In genomic region chrX:107658660-107659059, GRCh38 we compare ENCODE assay signal across 21 cellular contexts. TPM values are rescaled to one million over a fixed set of nuclear protein-coding genes. Genes with fewer than 3 reads are reported as not detected.
DNase-seq lines count a peak whose midpoint lies in the region; ATAC-seq and TF ChIP-seq lines count a peak whose summit lies in the region.
"Had no signal": no experiment of that assay in that cellular context is flagged by ENCODE, and none has a peak within 500 bp of the region (broad histone marks: within the 10 kb centered on the region; RNA-seq: fewer than 3 reads in every experiment).

No MANE protein-coding gene starts in this region.

- intact Hi-C loops in Caco-2 (cut with micrococcal nuclease; ENCODE audit: unreplicated experiment) (loop anchor here (1.0 to 5.0 kb wide), 4 partner anchors 60 to 414 kb away; partner anchors contain the start of gene NCBP2L), esophagus muscularis mucosa (cut with DNase I) (loop anchor here (5.0 kb wide), 1 partner anchor 234 kb away; no protein-coding TSS in a partner anchor)

- TF ChIP-seq POLR2A in esophagus muscularis mucosa (IDR thresholded peaks at IDR 0.05; ENCODE audit: low read depth) = no peak

- TF ChIP-seq CTCF in Caco-2 (IDR thresholded peaks at IDR 0.05; ENCODE audit: insufficient read depth in 1 of 2, low read depth in 1 of 2, low read length in 1 of 2, severe bottlenecking in 1 of 2, unreplicated experiment in 1 of 2) (no peak), WTC11 (IDR thresholded peaks at IDR 0.05) (no peak), esophagus muscularis mucosa (IDR thresholded peaks at IDR 0.05) (no peak)

- no peaks in the 10 kb centered on the region for H3K4me1 Mint-ChIP-seq in Caco-2 (ENCODE audit: low read depth, unreplicated experiment)
- H3K4me1 Mint-ChIP-seq in WTC11 = peaks cover 22% of the 10 kb centered on the region
- H3K4me1 Mint-ChIP-seq in memory B cell = peaks cover 12% of the 10 kb centered on the region
- H3K4me1 Mint-ChIP-seq in activated CD4-positive, alpha-beta memory T cell treated with anti-CD3 and anti-CD28 coated beads, Interleukin-2, amount 10 ng/mL, durations not matched to agents 7 days and 5 days = peaks cover 13% of the 10 kb centered on the region

- H3K36me3 ChIP-seq in Caco-2 (ENCODE audit: control insufficient read depth, insufficient read depth, low read length) (no peaks in the 10 kb centered on the region), esophagus muscularis mucosa (peaks cover 0 to 2% (median 0%) of the 10 kb centered on the region in 4 donors)
- H3K36me3 ChIP-seq: BE2C; BLaER1 treated with 17β-estradiol and CSF1 and Interleukin-3, amounts not matched to agents 10 nM and 100 nM; HAP-1 had no signal

- 79% methylated on average over 5 of the region's 5 CpGs for WGBS in esophagus muscularis mucosa

- H3K27ac ChIP-seq in esophagus muscularis mucosa (replicated peaks in 1 of 4) = no peak overlapping the region
- H3K27ac ChIP-seq: A549; BLaER1 treated with 17β-estradiol and CSF1 and Interleukin-3, amounts not matched to agents 10 nM and 100 nM had no signal

- CTCF ChIA-PET in Caco-2 (lab: Charles Lee) (interaction anchor here (2.1 to 2.6 kb wide), 3 partner anchors 117 to 119 kb away, joined by 9 to 11 read pairs (median 11); partner anchors contain the start of genes NCBP2L and TSC22D3), WTC11 (lab: Charles Lee) (interaction anchor here (1.7 to 6.8 kb wide), 4 partner anchors 58 to 117 kb away, joined by 7 to 108 read pairs (median 12); partner anchors contain the start of genes NCBP2L and TSC22D3)
- CTCF ChIA-PET in activated CD4-positive, alpha-beta memory T cell treated with anti-CD3 and anti-CD28 coated beads, Interleukin-2, amount 10 ng/mL, durations not matched to agents 7 days and 5 days (lab: Charles Lee) = interaction anchor here (0.5 to 9.5 kb wide), 6 partner anchors 30 to 342 kb away, joined by 3 to 134 read pairs (median 6); partner anchors contain the start of genes NCBP2L, PRPS1 and TSC22D3

- POLR2A ChIA-PET in Caco-2 (lab: Charles Lee) (no interaction called here), WTC11 (lab: Charles Lee) (no interaction called here)
- POLR2A ChIA-PET in activated CD4-positive, alpha-beta memory T cell treated with anti-CD3 and anti-CD28 coated beads, Interleukin-2, amount 10 ng/mL, durations not matched to agents 7 days and 5 days (lab: Charles Lee) = interaction anchor here (1.3 to 2.6 kb wide), 2 partner anchors 30 to 58 kb away, joined by 4 to 14 read pairs; partner anchors contain the start of gene PRPS1

- H3K4me1 ChIP-seq in Caco-2 (no peaks in the 10 kb centered on the region), esophagus muscularis mucosa (peaks cover 0 to 27% (median 16%) of the 10 kb centered on the region in 4 donors)

- H3K36me3 Mint-ChIP-seq in Caco-2 (ENCODE audit: insufficient read depth, unreplicated experiment) (no peaks in the 10 kb centered on the region), WTC11 (no peaks in the 10 kb centered on the region), memory B cell (peaks cover 3% of the 10 kb centered on the region)
- H3K36me3 Mint-ChIP-seq in activated CD4-positive, alpha-beta memory T cell treated with anti-CD3 and anti-CD28 coated beads, Interleukin-2, amount 10 ng/mL, durations not matched to agents 7 days and 5 days (ENCODE audit: low read depth) = no peaks in the 10 kb centered on the region
- H3K36me3 Mint-ChIP-seq: CD14-positive monocyte; CD8-positive, alpha-beta memory T cell had no signal

- H3K4me3 Mint-ChIP-seq in Caco-2 (ENCODE audit: unreplicated experiment) (no peak overlapping the region), WTC11 (no peak overlapping the region), memory B cell (no peak overlapping the region)
- H3K4me3 Mint-ChIP-seq in activated CD4-positive, alpha-beta memory T cell treated with anti-CD3 and anti-CD28 coated beads, Interleukin-2, amount 10 ng/mL, durations not matched to agents 7 days and 5 days = no peak overlapping the region
- H3K4me3 Mint-ChIP-seq: CD14-positive monocyte; CD4-positive, alpha-beta T cell; CD8-positive, alpha-beta memory T cell had no signal

- no peaks in the 10 kb centered on the region for H3K9me3 Mint-ChIP-seq in Caco-2 (ENCODE audit: unreplicated experiment)
- H3K9me3 Mint-ChIP-seq in WTC11 = no peaks in the 10 kb centered on the region
- H3K9me3 Mint-ChIP-seq in memory B cell = no peaks in the 10 kb centered on the region
- H3K9me3 Mint-ChIP-seq in activated CD4-positive, alpha-beta memory T cell treated with anti-CD3 and anti-CD28 coated beads, Interleukin-2, amount 10 ng/mL, durations not matched to agents 7 days and 5 days = no peaks in the 10 kb centered on the region
- H3K9me3 Mint-ChIP-seq: CD4-positive, alpha-beta T cell; CD8-positive, alpha-beta memory T cell had no signal

- no peak for DNase-seq in Caco-2
- no peak for DNase-seq in WTC11 (ENCODE audit: low spot score)
- DNase-seq in memory B cell (ENCODE audit: low spot score in 2 of 2) = no peak
- DNase-seq in esophagus muscularis mucosa (ENCODE audit: extremely low spot score) = no peak
- DNase-seq in activated CD4-positive, alpha-beta memory T cell treated with anti-CD3 and anti-CD28 coated beads, Interleukin-2, amount 10 ng/mL, durations not matched to agents 7 days and 5 days = no peak
- DNase-seq: 8988T; ACHN; AML-193; BE2C; Calu3; CD4-positive, alpha-beta T cell; CD8-positive, alpha-beta memory T cell; DMS53; DMS79 treated with DMSO at 0.1 percent for 48 hours; GF-D8; GOT3 had no signal

- H3K4me3 ChIP-seq in Caco-2 (ENCODE audit: low read depth, low read length) (no peak overlapping the region), esophagus muscularis mucosa (no peak overlapping the region)
- H3K4me3 ChIP-seq: A549; BLaER1 treated with 17β-estradiol and CSF1 and Interleukin-3, amounts not matched to agents 10 nM and 100 nM; HAP-1 had no signal

- H3K27ac Mint-ChIP-seq in Caco-2 (ENCODE audit: unreplicated experiment) = peak overlapping the region; percentile 15
- no peak overlapping the region for H3K27ac Mint-ChIP-seq in WTC11
- peak overlapping the region; percentile 73 for H3K27ac Mint-ChIP-seq in memory B cell
- no peak overlapping the region for H3K27ac Mint-ChIP-seq in activated CD4-positive, alpha-beta memory T cell treated with anti-CD3 and anti-CD28 coated beads, Interleukin-2, amount 10 ng/mL, durations not matched to agents 7 days and 5 days
- H3K27ac Mint-ChIP-seq: CD4-positive, alpha-beta T cell had no signal

- TF ChIP-seq EP300 in esophagus muscularis mucosa (IDR thresholded peaks at IDR 0.05) = no peak

- no TSS peak for BruUV-seq in Caco-2 (replicated peaks; lab: Mats Ljungman, UMichigan)

- H3K9me3 ChIP-seq in Caco-2 (no peaks in the 10 kb centered on the region), esophagus muscularis mucosa (no peaks in the 10 kb centered on the region)
- H3K9me3 ChIP-seq: A549; BE2C; BLaER1 treated with 17β-estradiol and CSF1 and Interleukin-3, amounts not matched to agents 10 nM and 100 nM; HAP-1 had no signal

- ATAC-seq in WTC11 (no peak), memory B cell (ENCODE audit: low read depth) (no peak), GM18517 (IDR thresholded peaks at IDR 0.05; ENCODE audit: unreplicated experiment) (no peak)

- H3K27me3 Mint-ChIP-seq in Caco-2 (ENCODE audit: insufficient read depth, unreplicated experiment) = no peaks in the 10 kb centered on the region
- H3K27me3 Mint-ChIP-seq in WTC11 (ENCODE audit: low read depth) = no peaks in the 10 kb centered on the region
- no peaks in the 10 kb centered on the region for H3K27me3 Mint-ChIP-seq in memory B cell
- no peaks in the 10 kb centered on the region for H3K27me3 Mint-ChIP-seq in activated CD4-positive, alpha-beta memory T cell treated with anti-CD3 and anti-CD28 coated beads, Interleukin-2, amount 10 ng/mL, durations not matched to agents 7 days and 5 days
- H3K27me3 Mint-ChIP-seq: CD4-positive, alpha-beta T cell had no signal

- H3K27me3 ChIP-seq in Caco-2 (replicated peaks; ENCODE audit: control insufficient read depth, insufficient read depth, low read length) (no peaks in the 10 kb centered on the region), esophagus muscularis mucosa (no peaks in the 10 kb centered on the region)
- H3K27me3 ChIP-seq: BE2C had no signal

TF ChIP-seq in WTC11, 78 proteins besides CTCF, POLR2A, EP300 and RAD21:
- TF ChIP-seq E2F4 (CRISPR knock-in tag; IDR thresholded peaks at IDR 0.05; ENCODE audit: borderline replicate concordance, low read depth) (no peak), ZNF512 (CRISPR knock-in tag; IDR thresholded peaks at IDR 0.05; ENCODE audit: borderline replicate concordance) (peak; percentile 47; the same call in 1 of the 2 replicates)

RNA-seq across cellular contexts. Expression of gene PRPS1, which starts 30.4 kb away (rescaled TPM):
- 30.0 and 34.3 TPM in 2 replicates for total RNA-seq in Caco-2 (2022)
- total RNA-seq in WTC11 (2021) = 106 to 126 TPM (median 107 TPM) in 3 replicates
- 10 to 100 TPM; 17.0 to 36.0 (median 23.4) TPM for total RNA-seq in esophagus muscularis mucosa
- 10 to 100 TPM; 67.4 to 70.2 TPM for total RNA-seq in activated CD4-positive, alpha-beta memory T cell treated with anti-CD3 and anti-CD28 coated beads, Interleukin-2, amount 10 ng/mL, durations not matched to agents 7 days and 5 days

Comparison
In these comparisons a context has a peak if more than half of its experiments do, and no peak if none do; other contexts are left out.
1. H3K27ac Mint-ChIP-seq: peak in Caco-2 (single experiment) and memory B cell (single experiment); none in WTC11 (single experiment) and activated CD4-positive, alpha-beta memory T cell treated with anti-CD3 and anti-CD28 coated beads, Interleukin-2, amount 10 ng/mL, durations not matched to agents 7 days and 5 days (single experiment).